Comparison of ENCODE assay signal across 18 cellular contexts in the genomic region with DNA sequence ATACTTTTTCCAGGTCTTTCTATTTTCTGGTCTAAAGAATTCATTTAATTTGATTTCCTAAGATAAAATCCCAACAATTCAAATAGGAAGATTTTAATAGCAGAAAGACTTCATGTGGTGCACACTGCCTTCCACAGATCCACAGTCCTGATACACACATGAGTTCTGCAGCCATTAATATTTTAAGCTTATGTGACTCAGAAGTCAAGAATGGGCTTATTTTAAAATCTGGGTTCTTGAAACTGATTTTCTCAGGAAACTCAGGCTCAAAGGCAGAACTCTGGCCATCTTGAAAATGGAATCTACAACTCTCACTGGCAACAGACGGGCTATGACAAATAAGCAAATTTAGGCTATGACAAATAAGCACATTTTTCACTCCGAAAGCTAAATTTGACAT.
DNase-seq lines count a peak whose midpoint lies in the region; ATAC-seq and TF ChIP-seq lines count a peak whose summit lies in the region.
"Had no signal": no experiment of that assay in that cellular context is flagged by ENCODE, and none has a peak within 500 bp of the region (broad histone marks: within the 10 kb centered on the region; RNA-seq: fewer than 3 reads in every experiment).

No MANE protein-coding gene starts in this region.

- no peak overlapping the region for H3K4me3 Mint-ChIP-seq in osteocyte (ENCODE audit: unreplicated experiment)
- H3K4me3 Mint-ChIP-seq: GM23338 had no signal

- peak overlapping the region; percentile 70 for H2BK5ac ChIP-seq in IMR-90 (ENCODE audit: low read depth, low read length, poor library complexity, severe bottlenecking)

- H3K27ac ChIP-seq in IMR-90 (ENCODE audit: insufficient read depth, low read length), result no peak overlapping the region
- H3K27ac ChIP-seq in upper lobe of right lung, result no peak overlapping the region
- H3K27ac ChIP-seq: C4-2B, RWPE1 had no signal

- H4K91ac ChIP-seq in IMR-90 (ENCODE audit: insufficient read depth, low read depth, low read length), result no peak overlapping the region; the same call in 1 of the 2 replicates

- no peak overlapping the region for H2AK5ac ChIP-seq in IMR-90 (ENCODE audit: low read depth, low read length)

- DNase-seq in AG10803 (ENCODE audit: low read depth), result peak; percentile 48
- DNase-seq in IMR-90, result peak; percentile 59
- DNase-seq in choroid plexus epithelial cell (ENCODE audit: low read depth), result peak; percentile 43
- no peak for DNase-seq in osteocyte (ENCODE audit: extremely low spot score, unreplicated experiment)
- DNase-seq in upper lobe of right lung, result no peak
- DNase-seq: DMS153, KBM-7, NCI-H1417 treated with DMSO at 0.1 percent for 48 hours, NCI-H1930, NCI-H446, NCI-H748 treated with DMSO at 0.1 percent for 48 hours, OCI-M1 had no signal

- no peak overlapping the region for H3K4ac ChIP-seq in IMR-90 (ENCODE audit: low read depth, low read length)

- no CpG with 5 or more reads among the region's 2 CpGs for WGBS in IMR-90 (ENCODE audit: extremely low coverage in 2 of 2, insufficient read length in 1 of 2), 2 experiments

- no peak overlapping the region for H3K9ac ChIP-seq in IMR-90 (ENCODE audit: low read depth, low read length)

- peaks cover 72% of the 10 kb centered on the region for H3K4me1 Mint-ChIP-seq in osteocyte (ENCODE audit: unreplicated experiment)
- H3K4me1 Mint-ChIP-seq: GM23338 had no signal

- no peak overlapping the region for H2BK120ac ChIP-seq in IMR-90 (ENCODE audit: low read depth, low read length)

- peaks cover 85% of the 10 kb centered on the region for H3K36me3 Mint-ChIP-seq in osteocyte (ENCODE audit: unreplicated experiment)

- H3K27ac Mint-ChIP-seq in osteocyte (ENCODE audit: unreplicated experiment), result peak overlapping the region; percentile 90
- H3K27ac Mint-ChIP-seq: GM23338 had no signal

- H2BK15ac ChIP-seq in IMR-90 (ENCODE audit: low read depth, low read length), result no peak overlapping the region

- H3K18ac ChIP-seq in IMR-90 (ENCODE audit: low read depth, low read length), result no peak overlapping the region

- in situ Hi-C loops in IMR-90 (cut with MboI; ENCODE audit: low sequenced_read_pairs), result no loop called here

- H3K9me3 Mint-ChIP-seq in osteocyte (ENCODE audit: unreplicated experiment), result no peaks in the 10 kb centered on the region
- H3K9me3 Mint-ChIP-seq: GM23338 had no signal

- no peaks in the 10 kb centered on the region for H3K9me3 ChIP-seq in IMR-90 (ENCODE audit: control insufficient read depth, insufficient read depth, low read length)
- no peaks in the 10 kb centered on the region for H3K9me3 ChIP-seq in upper lobe of right lung

- POLR2A ChIA-PET in IMR-90 (lab: Charles Lee; ENCODE audit: unreplicated experiment), result no interaction called here

- no peak overlapping the region for H2AFZ ChIP-seq in IMR-90 (replicated peaks; ENCODE audit: low read length, poor library complexity)
- H2AFZ ChIP-seq: GM23338 had no signal

- peaks cover 8% of the 10 kb centered on the region for H3K9me1 ChIP-seq in IMR-90 (ENCODE audit: insufficient read depth, low read length)

- no peaks in the 10 kb centered on the region for H3K27me3 Mint-ChIP-seq in osteocyte (ENCODE audit: unreplicated experiment)

- no peak overlapping the region for H3K56ac ChIP-seq in IMR-90 (ENCODE audit: extremely low read depth, insufficient read depth, low read length)

- CTCF ChIA-PET in IMR-90 (lab: Yijun Ruan, JAX), result interaction anchor here (0.7 to 1.4 kb wide), 2 partner anchors 56 to 86 kb away, joined by 4 read pairs; no protein-coding TSS in a partner anchor

- intact Hi-C loops in IMR-90 (cut with micrococcal nuclease) (no loop called here), upper lobe of right lung (cut with DNase I) (no loop called here)

- H3K79me1 ChIP-seq in IMR-90 (ENCODE audit: low read depth in 1 of 2, low read length in 2 of 2), result peaks cover 18 to 49% of the 10 kb centered on the region in 2 experiments

- H3K27me3 ChIP-seq in IMR-90 (ENCODE audit: control insufficient read depth, insufficient read depth, low read length), result no peaks in the 10 kb centered on the region
- H3K27me3 ChIP-seq in upper lobe of right lung, result no peaks in the 10 kb centered on the region

- ATAC-seq in IMR-90 (ENCODE audit: low read depth) (peak; percentile 38), HG03565 (IDR thresholded peaks at IDR 0.05; ENCODE audit: unreplicated experiment) (no peak), GM21619 (IDR thresholded peaks at IDR 0.05; ENCODE audit: unreplicated experiment) (no peak), upper lobe of right lung (no peak), GM18861 (IDR thresholded peaks at IDR 0.05; ENCODE audit: unreplicated experiment) (no peak)
- ATAC-seq: GM23338 had no signal

- no TSS peak for BruUV-seq in IMR-90 (replicated peaks; lab: Mats Ljungman, UMichigan)

- H3K4me2 ChIP-seq in IMR-90 (ENCODE audit: low read depth, low read length), result no peak overlapping the region
- H3K4me2 ChIP-seq: GM23338 had no signal

- H4K5ac ChIP-seq in IMR-90 (ENCODE audit: low read depth, low read length), result no peak overlapping the region

- TF ChIP-seq CTCF in AG10803 (conservative IDR thresholded peaks at IDR 0.05; ENCODE audit: low read length), result no peak
- no peak for TF ChIP-seq CTCF in IMR-90 (conservative IDR thresholded peaks at IDR 0.05; ENCODE audit: low read depth, low read length)
- TF ChIP-seq CTCF in choroid plexus epithelial cell (conservative IDR thresholded peaks at IDR 0.05; ENCODE audit: low read depth, low read length), result no peak
- no peak for TF ChIP-seq CTCF in osteocyte (IDR thresholded peaks at IDR 0.05)
- TF ChIP-seq CTCF in upper lobe of right lung (IDR thresholded peaks at IDR 0.05), result no peak

- no peaks in the 10 kb centered on the region for H4K20me1 ChIP-seq in IMR-90 (ENCODE audit: insufficient read depth, low read length)

- TF ChIP-seq POLR2A in IMR-90 (IDR thresholded peaks at IDR 0.05; ENCODE audit: low read depth, low read length), result no peak

- H3K4me1 ChIP-seq in IMR-90 (ENCODE audit: control insufficient read depth, insufficient read depth, low read length), result peaks cover 6% of the 10 kb centered on the region; the same call in 1 of the 2 replicates
- H3K4me1 ChIP-seq in upper lobe of right lung, result no peaks in the 10 kb centered on the region

- TF ChIP-seq RAD21 in IMR-90 (IDR thresholded peaks at IDR 0.05; ENCODE audit: low read length), result no peak

- no peak overlapping the region for H3K14ac ChIP-seq in IMR-90 (replicated peaks; ENCODE audit: low read depth, low read length)

- H2BK20ac ChIP-seq in IMR-90 (ENCODE audit: low read depth, low read length), result no peak overlapping the region

- H3K23ac ChIP-seq in IMR-90 (ENCODE audit: low read depth, low read length), result no peak overlapping the region

- H3K4me3 ChIP-seq in AG10803 (ENCODE audit: low read length) (no peak overlapping the region), IMR-90 (ENCODE audit: insufficient read depth, low read depth, low read length) (no peak overlapping the region), choroid plexus epithelial cell (ENCODE audit: low read depth, low read length) (no peak overlapping the region), upper lobe of right lung (no peak overlapping the region)
- H3K4me3 ChIP-seq: GM23338 had no signal

- peaks cover 43% of the 10 kb centered on the region for H3K36me3 ChIP-seq in IMR-90 (ENCODE audit: control insufficient read depth, insufficient read depth, low read length)
- no peaks in the 10 kb centered on the region for H3K36me3 ChIP-seq in upper lobe of right lung

- H2AK9ac ChIP-seq in IMR-90 (replicated peaks; ENCODE audit: low read depth, low read length, poor library complexity), result no peak overlapping the region

- dilution Hi-C loops in IMR-90 (cut with HindIII; ENCODE audit: low sequenced_read_pairs, unreplicated experiment), result no loop called here

- H4K8ac ChIP-seq in IMR-90 (ENCODE audit: low read depth in 2 of 2, low read length in 2 of 2), result no peak overlapping the region

TF ChIP-seq in IMR-90, 13 proteins besides CTCF, POLR2A, EP300 and RAD21:
- TF ChIP-seq RCOR1 (IDR thresholded peaks at IDR 0.05; ENCODE audit: insufficient replicate concordance, low read length), result no peak
- TF ChIP-seq SMC3 (IDR thresholded peaks at IDR 0.05; ENCODE audit: low read depth, low read length), result no peak
- TF ChIP-seq MXI1 (IDR thresholded peaks at IDR 0.05; ENCODE audit: borderline replicate concordance, low read depth, low read length), result no peak
- no peak for TF ChIP-seq BHLHE40 (IDR thresholded peaks at IDR 0.05; ENCODE audit: low read depth, low read length)
- TF ChIP-seq FOS (IDR thresholded peaks at IDR 0.05; ENCODE audit: low read depth, low read length), result no peak
- TF ChIP-seq CEBPB (IDR thresholded peaks at IDR 0.05; ENCODE audit: low read depth, low read length), result no peak
- TF ChIP-seq RFX5 (IDR thresholded peaks at IDR 0.05; ENCODE audit: low read depth, low read length), result no peak
- TF ChIP-seq CHD1 (IDR thresholded peaks at IDR 0.05; ENCODE audit: low read depth, low read length), result no peak
- TF ChIP-seq, protein P1, sequence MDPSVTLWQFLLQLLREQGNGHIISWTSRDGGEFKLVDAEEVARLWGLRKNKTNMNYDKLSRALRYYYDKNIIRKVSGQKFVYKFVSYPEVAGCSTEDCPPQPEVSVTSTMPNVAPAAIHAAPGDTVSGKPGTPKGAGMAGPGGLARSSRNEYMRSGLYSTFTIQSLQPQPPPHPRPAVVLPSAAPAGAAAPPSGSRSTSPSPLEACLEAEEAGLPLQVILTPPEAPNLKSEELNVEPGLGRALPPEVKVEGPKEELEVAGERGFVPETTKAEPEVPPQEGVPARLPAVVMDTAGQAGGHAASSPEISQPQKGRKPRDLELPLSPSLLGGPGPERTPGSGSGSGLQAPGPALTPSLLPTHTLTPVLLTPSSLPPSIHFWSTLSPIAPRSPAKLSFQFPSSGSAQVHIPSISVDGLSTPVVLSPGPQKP (IDR thresholded peaks at IDR 0.05; ENCODE audit: borderline replicate concordance, low read depth, low read length), result no peak
- TF ChIP-seq, protein P2, sequence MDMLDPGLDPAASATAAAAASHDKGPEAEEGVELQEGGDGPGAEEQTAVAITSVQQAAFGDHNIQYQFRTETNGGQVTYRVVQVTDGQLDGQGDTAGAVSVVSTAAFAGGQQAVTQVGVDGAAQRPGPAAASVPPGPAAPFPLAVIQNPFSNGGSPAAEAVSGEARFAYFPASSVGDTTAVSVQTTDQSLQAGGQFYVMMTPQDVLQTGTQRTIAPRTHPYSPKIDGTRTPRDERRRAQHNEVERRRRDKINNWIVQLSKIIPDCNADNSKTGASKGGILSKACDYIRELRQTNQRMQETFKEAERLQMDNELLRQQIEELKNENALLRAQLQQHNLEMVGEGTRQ (IDR thresholded peaks at IDR 0.05; ENCODE audit: low read depth, low read length), result no peak
- no peak for TF ChIP-seq NFE2L2 (IDR thresholded peaks at IDR 0.05; ENCODE audit: low read depth, low read length)
- no peak for TF ChIP-seq MAFK (IDR thresholded peaks at IDR 0.05; ENCODE audit: low read depth, low read length)
- TF ChIP-seq MAZ (IDR thresholded peaks at IDR 0.05; ENCODE audit: borderline replicate concordance, low read depth, low read length), result no peak

Comparison
In these comparisons a context has a peak if more than half of its experiments do, and no peak if none do; other contexts are left out.
1. DNase-seq: peak in AG10803 (single experiment), IMR-90 (single experiment) and choroid plexus epithelial cell (single experiment); none in osteocyte (single experiment) and upper lobe of right lung (single experiment).